Comparison of ENCODE assay signal across 12 cellular contexts in genomic region chr20:50381053-50381732, GRCh38.
A peak's percentile ranks its signal among the peaks of the same experiment; 100 is the strongest.
DNase-seq lines count a peak whose midpoint lies in the region; ATAC-seq and TF ChIP-seq lines count a peak whose summit lies in the region.
"Had no signal": no experiment of that assay in that cellular context is flagged by ENCODE, and none has a peak within 500 bp of the region (broad histone marks: within the 10 kb centered on the region; RNA-seq: fewer than 3 reads in every experiment).

No MANE protein-coding gene starts in this region.

- peaks cover 8% of the 10 kb centered on the region for H3K4me1 ChIP-seq in CD4-positive, CD25-positive, alpha-beta regulatory T cell (ENCODE audit: control insufficient read depth, insufficient read depth, low read length, poor library complexity, severe bottlenecking)
- H3K4me1 ChIP-seq in Loucy (ENCODE audit: insufficient read depth, low read length, poor library complexity, severe bottlenecking) (peaks cover 28% of the 10 kb centered on the region), neutrophil (ENCODE audit: control insufficient read depth in 1 of 2, insufficient read depth in 1 of 2, low read depth in 1 of 2, low read length in 1 of 2) (peaks cover 50 to 51% of the 10 kb centered on the region in 2 experiments), psoas muscle (peaks cover 37% of the 10 kb centered on the region)

- H3K27ac ChIP-seq in CD4-positive, CD25-positive, alpha-beta regulatory T cell (ENCODE audit: insufficient read depth, low read length, poor library complexity, severe bottlenecking) = no peak overlapping the region
- H3K27ac ChIP-seq in neutrophil (peak overlapping the region; percentile 83), psoas muscle (no peak overlapping the region)

- H3K27ac Mint-ChIP-seq in CD4-positive, CD25-positive, alpha-beta regulatory T cell = peak overlapping the region; percentile 44 to 83 (median 82)
- peak overlapping the region; percentile 2 to 65 for H3K27ac Mint-ChIP-seq in effector memory CD8-positive, alpha-beta T cell

- no peaks in the 10 kb centered on the region for H3K9me3 Mint-ChIP-seq in CD4-positive, CD25-positive, alpha-beta regulatory T cell
- H3K9me3 Mint-ChIP-seq in effector memory CD8-positive, alpha-beta T cell = no peaks in the 10 kb centered on the region

- H3K4me2 ChIP-seq in Loucy (ENCODE audit: low read depth, low read length, poor library complexity, severe bottlenecking) = peak overlapping the region; percentile 52

- no peaks in the 10 kb centered on the region for H4K20me1 ChIP-seq in Loucy (ENCODE audit: insufficient read depth, low read length, poor library complexity, severe bottlenecking)

- no peaks in the 10 kb centered on the region for H3K36me3 Mint-ChIP-seq in CD4-positive, CD25-positive, alpha-beta regulatory T cell
- H3K36me3 Mint-ChIP-seq in effector memory CD8-positive, alpha-beta T cell (ENCODE audit: insufficient read depth) = peaks cover 5% of the 10 kb centered on the region

- H3F3A ChIP-seq in Loucy (ENCODE audit: low read depth) = no peaks in the 10 kb centered on the region

- no peaks in the 10 kb centered on the region for H3K27me3 ChIP-seq in CD4-positive, CD25-positive, alpha-beta regulatory T cell (ENCODE audit: control insufficient read depth, insufficient read depth, low read length)
- H3K27me3 ChIP-seq in Loucy (ENCODE audit: insufficient read depth, low read length, poor library complexity, severe bottlenecking) (no peaks in the 10 kb centered on the region), neutrophil (peaks cover 12% of the 10 kb centered on the region), psoas muscle (ENCODE audit: insufficient read depth in 3 of 3, low read length in 2 of 3) (no peaks in the 10 kb centered on the region)

- no peaks in the 10 kb centered on the region for H3K79me2 ChIP-seq in Loucy (ENCODE audit: insufficient read depth, low read length)

- intact Hi-C loops in posterior cingulate gyrus (cut with DNase I) = no loop called here
- intact Hi-C loops in psoas muscle (cut with DNase I) = loop anchor here in 1 of 2 donors (5.0 kb wide), 1 partner anchor 194 kb away; no protein-coding TSS in a partner anchor

- H3K9me3 ChIP-seq in CD4-positive, CD25-positive, alpha-beta regulatory T cell (ENCODE audit: control insufficient read depth in 2 of 2, low read length in 2 of 2) = no peaks in the 10 kb centered on the region
- no peaks in the 10 kb centered on the region for H3K9me3 ChIP-seq in Loucy (ENCODE audit: insufficient read depth, low read depth, low read length)
- H3K9me3 ChIP-seq in neutrophil = no peaks in the 10 kb centered on the region
- no peaks in the 10 kb centered on the region for H3K9me3 ChIP-seq in psoas muscle
- H3K9me3 ChIP-seq: thoracic aorta had no signal

- no peak for DNase-seq in CD4-positive, CD25-positive, alpha-beta regulatory T cell
- DNase-seq in effector memory CD8-positive, alpha-beta T cell = no peak
- no peak for DNase-seq in posterior cingulate gyrus
- DNase-seq in psoas muscle = no peak
- DNase-seq in NCI-H146 treated with DMSO at 0.1 percent for 48 hours (lab: John Stamatoyannopoulos, UW; ENCODE audit: unreplicated experiment) = no peak
- DNase-seq: activated T-cell treated with anti-CD3 and anti-CD28 coated beads for 4 hours, DMS 273 treated with DMSO at 0.1 percent for 48 hours, mesendoderm had no signal

- no peak overlapping the region for H3K4me3 ChIP-seq in CD4-positive, CD25-positive, alpha-beta regulatory T cell (ENCODE audit: low read depth, low read length)
- no peak overlapping the region for H3K4me3 ChIP-seq in Loucy (ENCODE audit: low read length, poor library complexity, severe bottlenecking)
- peak overlapping the region in 1 of 2 experiments; percentile 28 for H3K4me3 ChIP-seq in neutrophil (ENCODE audit: low read depth in 1 of 2, low read length in 1 of 2)
- no peak overlapping the region for H3K4me3 ChIP-seq in psoas muscle

- 75 to 81% (median 78%) methylated on average over 7 of the region's 7 CpGs for WGBS in psoas muscle, 3 donors

- peaks cover 8 to 37% (median 12%) of the 10 kb centered on the region in 4 donors for H3K4me1 Mint-ChIP-seq in CD4-positive, CD25-positive, alpha-beta regulatory T cell
- H3K4me1 Mint-ChIP-seq in effector memory CD8-positive, alpha-beta T cell (ENCODE audit: low read depth in 2 of 2) = peaks cover 40 to 44% of the 10 kb centered on the region in 2 donors

- H3K9me2 ChIP-seq in Loucy (replicated peaks; ENCODE audit: low read depth, low read length) = no peaks in the 10 kb centered on the region

- no peak for ATAC-seq in CD4-positive, CD25-positive, alpha-beta regulatory T cell (ENCODE audit: low read depth in 2 of 2)
- ATAC-seq in effector memory CD8-positive, alpha-beta T cell (replicated peaks) = no peak
- no peak for ATAC-seq in HG02870 (IDR thresholded peaks at IDR 0.05; ENCODE audit: unreplicated experiment)
- no peak for ATAC-seq in psoas muscle

- H3K27me3 Mint-ChIP-seq in CD4-positive, CD25-positive, alpha-beta regulatory T cell = peaks cover 6% of the 10 kb centered on the region
- H3K27me3 Mint-ChIP-seq in effector memory CD8-positive, alpha-beta T cell = no peaks in the 10 kb centered on the region

- TF ChIP-seq CTCF in Loucy (conservative IDR thresholded peaks at IDR 0.05; ENCODE audit: low read length) (no peak), neutrophil (IDR thresholded peaks at IDR 0.05) (no peak), psoas muscle (IDR thresholded peaks at IDR 0.05) (no peak)

- no peaks in the 10 kb centered on the region for H3K36me3 ChIP-seq in CD4-positive, CD25-positive, alpha-beta regulatory T cell (ENCODE audit: control insufficient read depth, insufficient read depth, low read length)
- H3K36me3 ChIP-seq in Loucy (ENCODE audit: insufficient read depth, low read length) (no peaks in the 10 kb centered on the region), neutrophil (no peaks in the 10 kb centered on the region), psoas muscle (ENCODE audit: insufficient read depth in 1 of 2, low read depth in 1 of 2) (no peaks in the 10 kb centered on the region)
- H3K36me3 ChIP-seq: thoracic aorta had no signal

- H2AFZ ChIP-seq in Loucy (ENCODE audit: low read length) = no peak overlapping the region

- H3K9ac ChIP-seq in Loucy (ENCODE audit: low read depth, low read length, poor library complexity, severe bottlenecking) = no peak overlapping the region

- peak overlapping the region in 3 of 4 donors; percentile 7 to 39 (median 7) for H3K4me3 Mint-ChIP-seq in CD4-positive, CD25-positive, alpha-beta regulatory T cell
- peak overlapping the region; percentile 8 to 16 for H3K4me3 Mint-ChIP-seq in effector memory CD8-positive, alpha-beta T cell
